ENCODE assay signal across 1 cellular context in the genomic region with DNA sequence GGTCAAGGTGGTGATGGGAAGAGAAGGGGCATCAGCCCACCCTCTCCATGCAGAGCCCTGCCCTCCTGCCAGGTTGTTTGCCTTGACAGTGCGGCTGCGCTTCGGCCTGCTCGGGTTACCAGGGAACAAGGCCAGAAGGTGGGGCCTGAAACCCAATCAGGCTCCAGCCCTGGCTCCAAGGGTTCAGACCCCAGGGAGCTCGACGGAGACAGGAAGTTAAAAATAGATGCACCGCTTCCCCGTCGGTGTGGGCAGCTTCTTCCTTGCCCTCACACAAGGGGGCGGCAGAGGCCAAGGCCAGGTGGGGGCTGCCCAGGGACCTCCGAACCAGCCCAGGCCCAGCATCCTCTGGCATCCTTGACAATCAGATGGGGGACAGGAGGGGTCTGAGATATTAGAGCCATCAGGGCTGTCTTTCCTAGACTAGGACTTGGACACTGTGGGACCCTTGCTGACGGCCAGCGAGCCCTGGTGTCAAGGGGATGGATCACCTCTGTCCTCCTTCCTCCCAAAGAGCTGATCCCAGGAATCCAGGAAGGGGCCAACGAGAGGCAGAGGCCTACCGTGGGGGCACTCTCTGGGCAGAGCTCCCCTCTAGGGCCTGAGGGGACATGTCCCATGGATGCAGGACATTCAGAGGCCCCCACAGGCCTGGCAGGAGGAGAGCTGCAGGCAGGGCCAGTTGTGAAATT.
TF ChIP-seq lines count a peak whose summit lies in the region.

No MANE protein-coding gene starts in this region.

TF ChIP-seq in HepG2, 621 proteins besides CTCF, POLR2A, EP300 and RAD21 (continued from another document and continues in another):
- TF ChIP-seq, protein P1, sequence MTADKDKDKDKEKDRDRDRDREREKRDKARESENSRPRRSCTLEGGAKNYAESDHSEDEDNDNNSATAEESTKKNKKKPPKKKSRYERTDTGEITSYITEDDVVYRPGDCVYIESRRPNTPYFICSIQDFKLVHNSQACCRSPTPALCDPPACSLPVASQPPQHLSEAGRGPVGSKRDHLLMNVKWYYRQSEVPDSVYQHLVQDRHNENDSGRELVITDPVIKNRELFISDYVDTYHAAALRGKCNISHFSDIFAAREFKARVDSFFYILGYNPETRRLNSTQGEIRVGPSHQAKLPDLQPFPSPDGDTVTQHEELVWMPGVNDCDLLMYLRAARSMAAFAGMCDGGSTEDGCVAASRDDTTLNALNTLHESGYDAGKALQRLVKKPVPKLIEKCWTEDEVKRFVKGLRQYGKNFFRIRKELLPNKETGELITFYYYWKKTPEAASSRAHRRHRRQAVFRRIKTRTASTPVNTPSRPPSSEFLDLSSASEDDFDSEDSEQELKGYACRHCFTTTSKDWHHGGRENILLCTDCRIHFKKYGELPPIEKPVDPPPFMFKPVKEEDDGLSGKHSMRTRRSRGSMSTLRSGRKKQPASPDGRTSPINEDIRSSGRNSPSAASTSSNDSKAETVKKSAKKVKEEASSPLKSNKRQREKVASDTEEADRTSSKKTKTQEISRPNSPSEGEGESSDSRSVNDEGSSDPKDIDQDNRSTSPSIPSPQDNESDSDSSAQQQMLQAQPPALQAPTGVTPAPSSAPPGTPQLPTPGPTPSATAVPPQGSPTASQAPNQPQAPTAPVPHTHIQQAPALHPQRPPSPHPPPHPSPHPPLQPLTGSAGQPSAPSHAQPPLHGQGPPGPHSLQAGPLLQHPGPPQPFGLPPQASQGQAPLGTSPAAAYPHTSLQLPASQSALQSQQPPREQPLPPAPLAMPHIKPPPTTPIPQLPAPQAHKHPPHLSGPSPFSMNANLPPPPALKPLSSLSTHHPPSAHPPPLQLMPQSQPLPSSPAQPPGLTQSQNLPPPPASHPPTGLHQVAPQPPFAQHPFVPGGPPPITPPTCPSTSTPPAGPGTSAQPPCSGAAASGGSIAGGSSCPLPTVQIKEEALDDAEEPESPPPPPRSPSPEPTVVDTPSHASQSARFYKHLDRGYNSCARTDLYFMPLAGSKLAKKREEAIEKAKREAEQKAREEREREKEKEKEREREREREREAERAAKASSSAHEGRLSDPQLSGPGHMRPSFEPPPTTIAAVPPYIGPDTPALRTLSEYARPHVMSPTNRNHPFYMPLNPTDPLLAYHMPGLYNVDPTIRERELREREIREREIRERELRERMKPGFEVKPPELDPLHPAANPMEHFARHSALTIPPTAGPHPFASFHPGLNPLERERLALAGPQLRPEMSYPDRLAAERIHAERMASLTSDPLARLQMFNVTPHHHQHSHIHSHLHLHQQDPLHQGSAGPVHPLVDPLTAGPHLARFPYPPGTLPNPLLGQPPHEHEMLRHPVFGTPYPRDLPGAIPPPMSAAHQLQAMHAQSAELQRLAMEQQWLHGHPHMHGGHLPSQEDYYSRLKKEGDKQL (CRISPR knock-in tag; IDR thresholded peaks at IDR 0.05; ENCODE audit: low read depth): no peak
- TF ChIP-seq FOXC1 (CRISPR knock-in tag; IDR thresholded peaks at IDR 0.05; ENCODE audit: borderline replicate concordance) (0 out of 2 replicates have a peak, but pooled peaks have one; percentile 38), ZBTB42 (CRISPR knock-in tag; IDR thresholded peaks at IDR 0.05) (no peak), HOXD1 (CRISPR knock-in tag; IDR thresholded peaks at IDR 0.05) (0 out of 2 replicates have a peak, but pooled peaks have one; percentile 47), NR2C2 (CRISPR knock-in tag; IDR thresholded peaks at IDR 0.05; ENCODE audit: borderline replicate concordance) (no peak), ZNF605 (CRISPR knock-in tag; IDR thresholded peaks at IDR 0.05) (no peak), SYNCRIP (IDR thresholded peaks at IDR 0.05; ENCODE audit: insufficient read depth, low read depth, low read length) (no peak), HDAC2 (CRISPR knock-in tag; IDR thresholded peaks at IDR 0.05) (peak; percentile 81), TAF1 (CRISPR knock-in tag; IDR thresholded peaks at IDR 0.05) (no peak; the same call in 1 of the 2 replicates)
- TF ChIP-seq, protein P2, sequence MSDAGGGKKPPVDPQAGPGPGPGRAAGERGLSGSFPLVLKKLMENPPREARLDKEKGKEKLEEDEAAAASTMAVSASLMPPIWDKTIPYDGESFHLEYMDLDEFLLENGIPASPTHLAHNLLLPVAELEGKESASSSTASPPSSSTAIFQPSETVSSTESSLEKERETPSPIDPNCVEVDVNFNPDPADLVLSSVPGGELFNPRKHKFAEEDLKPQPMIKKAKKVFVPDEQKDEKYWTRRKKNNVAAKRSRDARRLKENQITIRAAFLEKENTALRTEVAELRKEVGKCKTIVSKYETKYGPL (CRISPR knock-in tag; IDR thresholded peaks at IDR 0.05): no peak
- TF ChIP-seq, protein P3, sequence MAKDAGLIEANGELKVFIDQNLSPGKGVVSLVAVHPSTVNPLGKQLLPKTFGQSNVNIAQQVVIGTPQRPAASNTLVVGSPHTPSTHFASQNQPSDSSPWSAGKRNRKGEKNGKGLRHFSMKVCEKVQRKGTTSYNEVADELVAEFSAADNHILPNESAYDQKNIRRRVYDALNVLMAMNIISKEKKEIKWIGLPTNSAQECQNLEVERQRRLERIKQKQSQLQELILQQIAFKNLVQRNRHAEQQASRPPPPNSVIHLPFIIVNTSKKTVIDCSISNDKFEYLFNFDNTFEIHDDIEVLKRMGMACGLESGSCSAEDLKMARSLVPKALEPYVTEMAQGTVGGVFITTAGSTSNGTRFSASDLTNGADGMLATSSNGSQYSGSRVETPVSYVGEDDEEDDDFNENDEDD (CRISPR knock-in tag; IDR thresholded peaks at IDR 0.05; ENCODE audit: borderline replicate concordance): no peak; the same call in 1 of the 2 replicates
- TF ChIP-seq, protein P4, sequence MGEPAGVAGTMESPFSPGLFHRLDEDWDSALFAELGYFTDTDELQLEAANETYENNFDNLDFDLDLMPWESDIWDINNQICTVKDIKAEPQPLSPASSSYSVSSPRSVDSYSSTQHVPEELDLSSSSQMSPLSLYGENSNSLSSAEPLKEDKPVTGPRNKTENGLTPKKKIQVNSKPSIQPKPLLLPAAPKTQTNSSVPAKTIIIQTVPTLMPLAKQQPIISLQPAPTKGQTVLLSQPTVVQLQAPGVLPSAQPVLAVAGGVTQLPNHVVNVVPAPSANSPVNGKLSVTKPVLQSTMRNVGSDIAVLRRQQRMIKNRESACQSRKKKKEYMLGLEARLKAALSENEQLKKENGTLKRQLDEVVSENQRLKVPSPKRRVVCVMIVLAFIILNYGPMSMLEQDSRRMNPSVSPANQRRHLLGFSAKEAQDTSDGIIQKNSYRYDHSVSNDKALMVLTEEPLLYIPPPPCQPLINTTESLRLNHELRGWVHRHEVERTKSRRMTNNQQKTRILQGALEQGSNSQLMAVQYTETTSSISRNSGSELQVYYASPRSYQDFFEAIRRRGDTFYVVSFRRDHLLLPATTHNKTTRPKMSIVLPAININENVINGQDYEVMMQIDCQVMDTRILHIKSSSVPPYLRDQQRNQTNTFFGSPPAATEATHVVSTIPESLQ (CRISPR knock-in tag; conservative IDR thresholded peaks at IDR 0.05): no peak
- TF ChIP-seq, protein P5, sequence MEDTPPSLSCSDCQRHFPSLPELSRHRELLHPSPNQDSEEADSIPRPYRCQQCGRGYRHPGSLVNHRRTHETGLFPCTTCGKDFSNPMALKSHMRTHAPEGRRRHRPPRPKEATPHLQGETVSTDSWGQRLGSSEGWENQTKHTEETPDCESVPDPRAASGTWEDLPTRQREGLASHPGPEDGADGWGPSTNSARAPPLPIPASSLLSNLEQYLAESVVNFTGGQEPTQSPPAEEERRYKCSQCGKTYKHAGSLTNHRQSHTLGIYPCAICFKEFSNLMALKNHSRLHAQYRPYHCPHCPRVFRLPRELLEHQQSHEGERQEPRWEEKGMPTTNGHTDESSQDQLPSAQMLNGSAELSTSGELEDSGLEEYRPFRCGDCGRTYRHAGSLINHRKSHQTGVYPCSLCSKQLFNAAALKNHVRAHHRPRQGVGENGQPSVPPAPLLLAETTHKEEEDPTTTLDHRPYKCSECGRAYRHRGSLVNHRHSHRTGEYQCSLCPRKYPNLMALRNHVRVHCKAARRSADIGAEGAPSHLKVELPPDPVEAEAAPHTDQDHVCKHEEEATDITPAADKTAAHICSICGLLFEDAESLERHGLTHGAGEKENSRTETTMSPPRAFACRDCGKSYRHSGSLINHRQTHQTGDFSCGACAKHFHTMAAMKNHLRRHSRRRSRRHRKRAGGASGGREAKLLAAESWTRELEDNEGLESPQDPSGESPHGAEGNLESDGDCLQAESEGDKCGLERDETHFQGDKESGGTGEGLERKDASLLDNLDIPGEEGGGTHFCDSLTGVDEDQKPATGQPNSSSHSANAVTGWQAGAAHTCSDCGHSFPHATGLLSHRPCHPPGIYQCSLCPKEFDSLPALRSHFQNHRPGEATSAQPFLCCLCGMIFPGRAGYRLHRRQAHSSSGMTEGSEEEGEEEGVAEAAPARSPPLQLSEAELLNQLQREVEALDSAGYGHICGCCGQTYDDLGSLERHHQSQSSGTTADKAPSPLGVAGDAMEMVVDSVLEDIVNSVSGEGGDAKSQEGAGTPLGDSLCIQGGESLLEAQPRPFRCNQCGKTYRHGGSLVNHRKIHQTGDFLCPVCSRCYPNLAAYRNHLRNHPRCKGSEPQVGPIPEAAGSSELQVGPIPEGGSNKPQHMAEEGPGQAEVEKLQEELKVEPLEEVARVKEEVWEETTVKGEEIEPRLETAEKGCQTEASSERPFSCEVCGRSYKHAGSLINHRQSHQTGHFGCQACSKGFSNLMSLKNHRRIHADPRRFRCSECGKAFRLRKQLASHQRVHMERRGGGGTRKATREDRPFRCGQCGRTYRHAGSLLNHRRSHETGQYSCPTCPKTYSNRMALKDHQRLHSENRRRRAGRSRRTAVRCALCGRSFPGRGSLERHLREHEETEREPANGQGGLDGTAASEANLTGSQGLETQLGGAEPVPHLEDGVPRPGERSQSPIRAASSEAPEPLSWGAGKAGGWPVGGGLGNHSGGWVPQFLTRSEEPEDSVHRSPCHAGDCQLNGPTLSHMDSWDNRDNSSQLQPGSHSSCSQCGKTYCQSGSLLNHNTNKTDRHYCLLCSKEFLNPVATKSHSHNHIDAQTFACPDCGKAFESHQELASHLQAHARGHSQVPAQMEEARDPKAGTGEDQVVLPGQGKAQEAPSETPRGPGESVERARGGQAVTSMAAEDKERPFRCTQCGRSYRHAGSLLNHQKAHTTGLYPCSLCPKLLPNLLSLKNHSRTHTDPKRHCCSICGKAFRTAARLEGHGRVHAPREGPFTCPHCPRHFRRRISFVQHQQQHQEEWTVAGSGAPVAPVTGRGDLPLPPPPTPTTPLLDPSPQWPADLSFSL (CRISPR knock-in tag; IDR thresholded peaks at IDR 0.05): no peak
- TF ChIP-seq, protein P6, sequence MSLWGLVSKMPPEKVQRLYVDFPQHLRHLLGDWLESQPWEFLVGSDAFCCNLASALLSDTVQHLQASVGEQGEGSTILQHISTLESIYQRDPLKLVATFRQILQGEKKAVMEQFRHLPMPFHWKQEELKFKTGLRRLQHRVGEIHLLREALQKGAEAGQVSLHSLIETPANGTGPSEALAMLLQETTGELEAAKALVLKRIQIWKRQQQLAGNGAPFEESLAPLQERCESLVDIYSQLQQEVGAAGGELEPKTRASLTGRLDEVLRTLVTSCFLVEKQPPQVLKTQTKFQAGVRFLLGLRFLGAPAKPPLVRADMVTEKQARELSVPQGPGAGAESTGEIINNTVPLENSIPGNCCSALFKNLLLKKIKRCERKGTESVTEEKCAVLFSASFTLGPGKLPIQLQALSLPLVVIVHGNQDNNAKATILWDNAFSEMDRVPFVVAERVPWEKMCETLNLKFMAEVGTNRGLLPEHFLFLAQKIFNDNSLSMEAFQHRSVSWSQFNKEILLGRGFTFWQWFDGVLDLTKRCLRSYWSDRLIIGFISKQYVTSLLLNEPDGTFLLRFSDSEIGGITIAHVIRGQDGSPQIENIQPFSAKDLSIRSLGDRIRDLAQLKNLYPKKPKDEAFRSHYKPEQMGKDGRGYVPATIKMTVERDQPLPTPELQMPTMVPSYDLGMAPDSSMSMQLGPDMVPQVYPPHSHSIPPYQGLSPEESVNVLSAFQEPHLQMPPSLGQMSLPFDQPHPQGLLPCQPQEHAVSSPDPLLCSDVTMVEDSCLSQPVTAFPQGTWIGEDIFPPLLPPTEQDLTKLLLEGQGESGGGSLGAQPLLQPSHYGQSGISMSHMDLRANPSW (CRISPR knock-in tag; IDR thresholded peaks at IDR 0.05; ENCODE audit: borderline replicate concordance): no peak
- TF ChIP-seq, protein P7, sequence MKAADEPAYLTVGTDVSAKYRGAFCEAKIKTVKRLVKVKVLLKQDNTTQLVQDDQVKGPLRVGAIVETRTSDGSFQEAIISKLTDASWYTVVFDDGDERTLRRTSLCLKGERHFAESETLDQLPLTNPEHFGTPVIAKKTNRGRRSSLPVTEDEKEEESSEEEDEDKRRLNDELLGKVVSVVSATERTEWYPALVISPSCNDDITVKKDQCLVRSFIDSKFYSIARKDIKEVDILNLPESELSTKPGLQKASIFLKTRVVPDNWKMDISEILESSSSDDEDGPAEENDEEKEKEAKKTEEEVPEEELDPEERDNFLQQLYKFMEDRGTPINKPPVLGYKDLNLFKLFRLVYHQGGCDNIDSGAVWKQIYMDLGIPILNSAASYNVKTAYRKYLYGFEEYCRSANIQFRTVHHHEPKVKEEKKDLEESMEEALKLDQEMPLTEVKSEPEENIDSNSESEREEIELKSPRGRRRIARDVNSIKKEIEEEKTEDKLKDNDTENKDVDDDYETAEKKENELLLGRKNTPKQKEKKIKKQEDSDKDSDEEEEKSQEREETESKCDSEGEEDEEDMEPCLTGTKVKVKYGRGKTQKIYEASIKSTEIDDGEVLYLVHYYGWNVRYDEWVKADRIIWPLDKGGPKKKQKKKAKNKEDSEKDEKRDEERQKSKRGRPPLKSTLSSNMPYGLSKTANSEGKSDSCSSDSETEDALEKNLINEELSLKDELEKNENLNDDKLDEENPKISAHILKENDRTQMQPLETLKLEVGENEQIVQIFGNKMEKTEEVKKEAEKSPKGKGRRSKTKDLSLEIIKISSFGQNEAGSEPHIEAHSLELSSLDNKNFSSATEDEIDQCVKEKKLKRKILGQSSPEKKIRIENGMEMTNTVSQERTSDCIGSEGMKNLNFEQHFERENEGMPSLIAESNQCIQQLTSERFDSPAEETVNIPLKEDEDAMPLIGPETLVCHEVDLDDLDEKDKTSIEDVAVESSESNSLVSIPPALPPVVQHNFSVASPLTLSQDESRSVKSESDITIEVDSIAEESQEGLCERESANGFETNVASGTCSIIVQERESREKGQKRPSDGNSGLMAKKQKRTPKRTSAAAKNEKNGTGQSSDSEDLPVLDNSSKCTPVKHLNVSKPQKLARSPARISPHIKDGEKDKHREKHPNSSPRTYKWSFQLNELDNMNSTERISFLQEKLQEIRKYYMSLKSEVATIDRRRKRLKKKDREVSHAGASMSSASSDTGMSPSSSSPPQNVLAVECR (CRISPR knock-in tag; IDR thresholded peaks at IDR 0.05; ENCODE audit: borderline replicate concordance): 0 out of 2 replicates have a peak, but pooled peaks have one; percentile 7
- TF ChIP-seq, protein P8, sequence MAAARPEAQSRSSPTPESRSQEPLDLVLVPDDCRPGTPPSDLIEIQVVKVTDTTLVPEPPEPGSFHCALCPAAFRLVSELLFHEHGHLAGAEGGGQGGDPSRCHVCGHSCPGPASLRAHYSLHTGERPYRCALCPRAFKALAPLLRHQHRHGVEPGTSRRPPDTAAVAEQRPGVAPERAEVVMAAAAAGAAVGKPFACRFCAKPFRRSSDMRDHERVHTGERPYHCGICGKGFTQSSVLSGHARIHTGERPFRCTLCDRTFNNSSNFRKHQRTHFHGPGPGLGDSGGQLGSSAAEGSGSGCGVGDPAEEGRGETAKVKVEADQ (CRISPR knock-in tag; IDR thresholded peaks at IDR 0.05; ENCODE audit: borderline replicate concordance): no peak
- TF ChIP-seq, protein P9, sequence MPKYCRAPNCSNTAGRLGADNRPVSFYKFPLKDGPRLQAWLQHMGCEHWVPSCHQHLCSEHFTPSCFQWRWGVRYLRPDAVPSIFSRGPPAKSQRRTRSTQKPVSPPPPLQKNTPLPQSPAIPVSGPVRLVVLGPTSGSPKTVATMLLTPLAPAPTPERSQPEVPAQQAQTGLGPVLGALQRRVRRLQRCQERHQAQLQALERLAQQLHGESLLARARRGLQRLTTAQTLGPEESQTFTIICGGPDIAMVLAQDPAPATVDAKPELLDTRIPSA (CRISPR knock-in tag; IDR thresholded peaks at IDR 0.05; ENCODE audit: borderline replicate concordance): no peak
